1 cellular context compared by ENCODE assay signal in the genomic region with DNA sequence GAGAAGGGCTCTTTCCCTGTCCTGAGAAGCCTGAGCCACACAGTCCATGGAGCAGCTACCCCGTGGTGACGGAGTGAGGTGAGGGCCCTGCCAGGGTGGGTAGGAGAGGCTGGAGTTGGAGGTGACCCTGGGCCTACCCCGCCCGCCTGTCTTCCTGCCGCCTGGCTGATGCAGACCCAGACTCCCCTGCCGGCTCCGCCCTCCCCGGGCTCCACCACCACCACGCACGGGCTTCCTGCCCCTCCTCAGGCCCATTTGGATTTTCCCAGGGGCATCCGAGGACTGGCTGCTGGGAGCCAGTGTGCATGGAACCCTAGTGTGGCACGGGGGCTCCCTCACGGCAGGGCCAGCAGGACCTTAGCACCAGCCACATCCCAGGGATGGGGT.
TF ChIP-seq lines count a peak whose summit lies in the region.

No MANE protein-coding gene starts in this region.

TF ChIP-seq in HepG2, 621 proteins besides CTCF, POLR2A, EP300 and RAD21 (continues in another document):
- TF ChIP-seq ZFP36 (IDR thresholded peaks at IDR 0.05; ENCODE audit: borderline replicate concordance, low read depth, low read length, partially characterized antibody): no peak
- no peak for TF ChIP-seq ZSCAN31 (CRISPR knock-in tag; IDR thresholded peaks at IDR 0.05; ENCODE audit: low read depth)
- TF ChIP-seq ZNF557 (CRISPR knock-in tag; IDR thresholded peaks at IDR 0.05): no peak
- TF ChIP-seq HNRNPL (IDR thresholded peaks at IDR 0.05; ENCODE audit: low read depth, low read length): 0 out of 2 replicates have a peak, but pooled peaks have one; percentile 44
- TF ChIP-seq PHF20 (CRISPR knock-in tag; IDR thresholded peaks at IDR 0.05): no peak
- TF ChIP-seq RFXAP (CRISPR knock-in tag; IDR thresholded peaks at IDR 0.05; ENCODE audit: borderline replicate concordance): no peak
- TF ChIP-seq, protein P1, sequence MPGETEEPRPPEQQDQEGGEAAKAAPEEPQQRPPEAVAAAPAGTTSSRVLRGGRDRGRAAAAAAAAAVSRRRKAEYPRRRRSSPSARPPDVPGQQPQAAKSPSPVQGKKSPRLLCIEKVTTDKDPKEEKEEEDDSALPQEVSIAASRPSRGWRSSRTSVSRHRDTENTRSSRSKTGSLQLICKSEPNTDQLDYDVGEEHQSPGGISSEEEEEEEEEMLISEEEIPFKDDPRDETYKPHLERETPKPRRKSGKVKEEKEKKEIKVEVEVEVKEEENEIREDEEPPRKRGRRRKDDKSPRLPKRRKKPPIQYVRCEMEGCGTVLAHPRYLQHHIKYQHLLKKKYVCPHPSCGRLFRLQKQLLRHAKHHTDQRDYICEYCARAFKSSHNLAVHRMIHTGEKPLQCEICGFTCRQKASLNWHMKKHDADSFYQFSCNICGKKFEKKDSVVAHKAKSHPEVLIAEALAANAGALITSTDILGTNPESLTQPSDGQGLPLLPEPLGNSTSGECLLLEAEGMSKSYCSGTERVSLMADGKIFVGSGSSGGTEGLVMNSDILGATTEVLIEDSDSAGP (CRISPR knock-in tag; IDR thresholded peaks at IDR 0.05; ENCODE audit: borderline replicate concordance): no peak
- no peak for TF ChIP-seq CBX1 (IDR thresholded peaks at IDR 0.05; ENCODE audit: low read depth)
- TF ChIP-seq SAP130 (CRISPR knock-in tag; IDR thresholded peaks at IDR 0.05; ENCODE audit: low read depth): 0 out of 2 replicates have a peak, but pooled peaks have one; percentile 9
- TF ChIP-seq, protein P2, sequence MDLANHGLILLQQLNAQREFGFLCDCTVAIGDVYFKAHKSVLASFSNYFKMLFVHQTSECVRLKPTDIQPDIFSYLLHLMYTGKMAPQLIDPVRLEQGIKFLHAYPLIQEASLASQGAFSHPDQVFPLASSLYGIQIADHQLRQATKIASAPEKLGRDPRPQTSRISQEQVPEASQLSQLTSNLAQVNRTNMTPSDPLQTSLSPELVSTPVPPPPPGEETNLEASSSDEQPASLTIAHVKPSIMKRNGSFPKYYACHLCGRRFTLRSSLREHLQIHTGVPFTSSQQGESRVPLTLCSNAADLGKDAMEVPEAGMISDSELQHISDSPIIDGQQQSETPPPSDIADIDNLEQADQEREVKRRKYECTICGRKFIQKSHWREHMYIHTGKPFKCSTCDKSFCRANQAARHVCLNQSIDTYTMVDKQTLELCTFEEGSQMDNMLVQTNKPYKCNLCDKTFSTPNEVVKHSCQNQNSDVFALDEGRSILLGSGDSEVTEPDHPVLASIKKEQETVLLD (CRISPR knock-in tag; IDR thresholded peaks at IDR 0.05; ENCODE audit: low read depth): no peak
- TF ChIP-seq, protein P3, sequence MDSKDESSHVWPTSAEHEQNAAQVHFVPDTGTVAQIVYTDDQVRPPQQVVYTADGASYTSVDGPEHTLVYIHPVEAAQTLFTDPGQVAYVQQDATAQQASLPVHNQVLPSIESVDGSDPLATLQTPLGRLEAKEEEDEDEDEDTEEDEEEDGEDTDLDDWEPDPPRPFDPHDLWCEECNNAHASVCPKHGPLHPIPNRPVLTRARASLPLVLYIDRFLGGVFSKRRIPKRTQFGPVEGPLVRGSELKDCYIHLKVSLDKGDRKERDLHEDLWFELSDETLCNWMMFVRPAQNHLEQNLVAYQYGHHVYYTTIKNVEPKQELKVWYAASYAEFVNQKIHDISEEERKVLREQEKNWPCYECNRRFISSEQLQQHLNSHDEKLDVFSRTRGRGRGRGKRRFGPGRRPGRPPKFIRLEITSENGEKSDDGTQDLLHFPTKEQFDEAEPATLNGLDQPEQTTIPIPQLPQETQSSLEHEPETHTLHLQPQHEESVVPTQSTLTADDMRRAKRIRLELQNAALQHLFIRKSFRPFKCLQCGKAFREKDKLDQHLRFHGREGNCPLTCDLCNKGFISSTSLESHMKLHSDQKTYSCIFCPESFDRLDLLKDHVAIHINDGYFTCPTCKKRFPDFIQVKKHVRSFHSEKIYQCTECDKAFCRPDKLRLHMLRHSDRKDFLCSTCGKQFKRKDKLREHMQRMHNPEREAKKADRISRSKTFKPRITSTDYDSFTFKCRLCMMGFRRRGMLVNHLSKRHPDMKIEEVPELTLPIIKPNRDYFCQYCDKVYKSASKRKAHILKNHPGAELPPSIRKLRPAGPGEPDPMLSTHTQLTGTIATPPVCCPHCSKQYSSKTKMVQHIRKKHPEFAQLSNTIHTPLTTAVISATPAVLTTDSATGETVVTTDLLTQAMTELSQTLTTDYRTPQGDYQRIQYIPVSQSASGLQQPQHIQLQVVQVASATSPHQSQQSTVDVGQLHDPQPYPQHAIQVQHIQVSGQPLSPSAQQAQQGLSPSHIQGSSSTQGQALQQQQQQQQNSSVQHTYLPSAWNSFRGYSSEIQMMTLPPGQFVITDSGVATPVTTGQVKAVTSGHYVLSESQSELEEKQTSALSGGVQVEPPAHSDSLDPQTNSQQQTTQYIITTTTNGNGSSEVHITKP (CRISPR knock-in tag; IDR thresholded peaks at IDR 0.05; ENCODE audit: low read depth): peak; percentile 85
- no peak for TF ChIP-seq KLF15 (CRISPR knock-in tag; IDR thresholded peaks at IDR 0.05; ENCODE audit: borderline replicate concordance)
- no peak for TF ChIP-seq LCORL (IDR thresholded peaks at IDR 0.05)
- TF ChIP-seq LCORL (CRISPR knock-in tag; IDR thresholded peaks at IDR 0.05): 0 out of 2 replicates have a peak, but pooled peaks have one; percentile 30
- TF ChIP-seq, protein P4, sequence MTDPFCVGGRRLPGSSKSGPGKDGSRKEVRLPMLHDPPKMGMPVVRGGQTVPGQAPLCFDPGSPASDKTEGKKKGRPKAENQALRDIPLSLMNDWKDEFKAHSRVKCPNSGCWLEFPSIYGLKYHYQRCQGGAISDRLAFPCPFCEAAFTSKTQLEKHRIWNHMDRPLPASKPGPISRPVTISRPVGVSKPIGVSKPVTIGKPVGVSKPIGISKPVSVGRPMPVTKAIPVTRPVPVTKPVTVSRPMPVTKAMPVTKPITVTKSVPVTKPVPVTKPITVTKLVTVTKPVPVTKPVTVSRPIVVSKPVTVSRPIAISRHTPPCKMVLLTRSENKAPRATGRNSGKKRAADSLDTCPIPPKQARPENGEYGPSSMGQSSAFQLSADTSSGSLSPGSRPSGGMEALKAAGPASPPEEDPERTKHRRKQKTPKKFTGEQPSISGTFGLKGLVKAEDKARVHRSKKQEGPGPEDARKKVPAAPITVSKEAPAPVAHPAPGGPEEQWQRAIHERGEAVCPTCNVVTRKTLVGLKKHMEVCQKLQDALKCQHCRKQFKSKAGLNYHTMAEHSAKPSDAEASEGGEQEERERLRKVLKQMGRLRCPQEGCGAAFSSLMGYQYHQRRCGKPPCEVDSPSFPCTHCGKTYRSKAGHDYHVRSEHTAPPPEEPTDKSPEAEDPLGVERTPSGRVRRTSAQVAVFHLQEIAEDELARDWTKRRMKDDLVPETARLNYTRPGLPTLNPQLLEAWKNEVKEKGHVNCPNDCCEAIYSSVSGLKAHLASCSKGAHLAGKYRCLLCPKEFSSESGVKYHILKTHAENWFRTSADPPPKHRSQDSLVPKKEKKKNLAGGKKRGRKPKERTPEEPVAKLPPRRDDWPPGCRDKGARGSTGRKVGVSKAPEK (CRISPR knock-in tag; IDR thresholded peaks at IDR 0.05; ENCODE audit: borderline replicate concordance): no peak
- no peak for TF ChIP-seq ZBTB3 (CRISPR knock-in tag; IDR thresholded peaks at IDR 0.05; ENCODE audit: borderline replicate concordance, low read depth)
- no peak for TF ChIP-seq ZNF558 (CRISPR knock-in tag; IDR thresholded peaks at IDR 0.05; ENCODE audit: borderline replicate concordance)
- TF ChIP-seq BRD4 (CRISPR knock-in tag; IDR thresholded peaks at IDR 0.05): no peak
- no peak for TF ChIP-seq ZNF674 (CRISPR knock-in tag; IDR thresholded peaks at IDR 0.05; ENCODE audit: low read depth)
- TF ChIP-seq SETDB1 (CRISPR knock-in tag; IDR thresholded peaks at IDR 0.05; ENCODE audit: borderline replicate concordance): no peak
- TF ChIP-seq ZFP82 (CRISPR knock-in tag; IDR thresholded peaks at IDR 0.05; ENCODE audit: borderline replicate concordance): no peak
- TF ChIP-seq, protein P5, sequence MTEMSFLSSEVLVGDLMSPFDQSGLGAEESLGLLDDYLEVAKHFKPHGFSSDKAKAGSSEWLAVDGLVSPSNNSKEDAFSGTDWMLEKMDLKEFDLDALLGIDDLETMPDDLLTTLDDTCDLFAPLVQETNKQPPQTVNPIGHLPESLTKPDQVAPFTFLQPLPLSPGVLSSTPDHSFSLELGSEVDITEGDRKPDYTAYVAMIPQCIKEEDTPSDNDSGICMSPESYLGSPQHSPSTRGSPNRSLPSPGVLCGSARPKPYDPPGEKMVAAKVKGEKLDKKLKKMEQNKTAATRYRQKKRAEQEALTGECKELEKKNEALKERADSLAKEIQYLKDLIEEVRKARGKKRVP (CRISPR knock-in tag; IDR thresholded peaks at IDR 0.05): no peak
- TF ChIP-seq ZFX (CRISPR knock-in tag; IDR thresholded peaks at IDR 0.05; ENCODE audit: low read depth): peak; percentile 51; the same call in 1 of the 2 replicates
- TF ChIP-seq ZNF616 (CRISPR knock-in tag; IDR thresholded peaks at IDR 0.05; ENCODE audit: low read depth): no peak
- TF ChIP-seq RFX1 (IDR thresholded peaks at IDR 0.05): no peak
- 0 out of 2 replicates have a peak, but pooled peaks have one; percentile 5 for TF ChIP-seq ZNF850 (CRISPR knock-in tag; conservative IDR thresholded peaks at IDR 0.05)
- no peak for TF ChIP-seq GPN1 (CRISPR knock-in tag; IDR thresholded peaks at IDR 0.05; ENCODE audit: borderline replicate concordance)
- TF ChIP-seq GABPB1 (CRISPR knock-in tag; IDR thresholded peaks at IDR 0.05): peak; percentile 47; the same call in 1 of the 2 replicates
- no peak for TF ChIP-seq ZNF546 (CRISPR knock-in tag; conservative IDR thresholded peaks at IDR 0.05)
- TF ChIP-seq, protein P6, sequence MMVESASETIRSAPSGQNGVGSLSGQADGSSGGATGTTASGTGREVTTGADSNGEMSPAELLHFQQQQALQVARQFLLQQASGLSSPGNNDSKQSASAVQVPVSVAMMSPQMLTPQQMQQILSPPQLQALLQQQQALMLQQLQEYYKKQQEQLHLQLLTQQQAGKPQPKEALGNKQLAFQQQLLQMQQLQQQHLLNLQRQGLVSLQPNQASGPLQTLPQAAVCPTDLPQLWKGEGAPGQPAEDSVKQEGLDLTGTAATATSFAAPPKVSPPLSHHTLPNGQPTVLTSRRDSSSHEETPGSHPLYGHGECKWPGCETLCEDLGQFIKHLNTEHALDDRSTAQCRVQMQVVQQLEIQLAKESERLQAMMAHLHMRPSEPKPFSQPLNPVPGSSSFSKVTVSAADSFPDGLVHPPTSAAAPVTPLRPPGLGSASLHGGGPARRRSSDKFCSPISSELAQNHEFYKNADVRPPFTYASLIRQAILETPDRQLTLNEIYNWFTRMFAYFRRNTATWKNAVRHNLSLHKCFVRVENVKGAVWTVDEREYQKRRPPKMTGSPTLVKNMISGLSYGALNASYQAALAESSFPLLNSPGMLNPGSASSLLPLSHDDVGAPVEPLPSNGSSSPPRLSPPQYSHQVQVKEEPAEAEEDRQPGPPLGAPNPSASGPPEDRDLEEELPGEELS (CRISPR knock-in tag; IDR thresholded peaks at IDR 0.05): no peak
- TF ChIP-seq PCBP1 (IDR thresholded peaks at IDR 0.05; ENCODE audit: borderline replicate concordance, low read depth, low read length): no peak
- TF ChIP-seq ZSCAN20 (CRISPR knock-in tag; IDR thresholded peaks at IDR 0.05; ENCODE audit: borderline replicate concordance): no peak
- TF ChIP-seq ZFY (CRISPR knock-in tag; IDR thresholded peaks at IDR 0.05): 0 out of 2 replicates have a peak, but pooled peaks have one; percentile 27
- TF ChIP-seq BRCA1 (CRISPR knock-in tag; IDR thresholded peaks at IDR 0.05): no peak
- no peak for TF ChIP-seq ZNF382 (CRISPR knock-in tag; IDR thresholded peaks at IDR 0.05; ENCODE audit: borderline replicate concordance)
- TF ChIP-seq, protein P7, sequence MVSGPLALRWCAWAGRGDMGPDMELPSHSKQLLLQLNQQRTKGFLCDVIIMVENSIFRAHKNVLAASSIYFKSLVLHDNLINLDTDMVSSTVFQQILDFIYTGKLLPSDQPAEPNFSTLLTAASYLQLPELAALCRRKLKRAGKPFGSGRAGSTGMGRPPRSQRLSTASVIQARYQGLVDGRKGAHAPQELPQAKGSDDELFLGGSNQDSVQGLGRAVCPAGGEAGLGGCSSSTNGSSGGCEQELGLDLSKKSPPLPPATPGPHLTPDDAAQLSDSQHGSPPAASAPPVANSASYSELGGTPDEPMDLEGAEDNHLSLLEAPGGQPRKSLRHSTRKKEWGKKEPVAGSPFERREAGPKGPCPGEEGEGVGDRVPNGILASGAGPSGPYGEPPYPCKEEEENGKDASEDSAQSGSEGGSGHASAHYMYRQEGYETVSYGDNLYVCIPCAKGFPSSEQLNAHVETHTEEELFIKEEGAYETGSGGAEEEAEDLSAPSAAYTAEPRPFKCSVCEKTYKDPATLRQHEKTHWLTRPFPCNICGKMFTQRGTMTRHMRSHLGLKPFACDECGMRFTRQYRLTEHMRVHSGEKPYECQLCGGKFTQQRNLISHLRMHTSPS (CRISPR knock-in tag; IDR thresholded peaks at IDR 0.05; ENCODE audit: low read depth): 0 out of 2 replicates have a peak, but pooled peaks have one; percentile 32
- no peak for TF ChIP-seq TOE1 (CRISPR knock-in tag; IDR thresholded peaks at IDR 0.05)
- TF ChIP-seq, protein P8, sequence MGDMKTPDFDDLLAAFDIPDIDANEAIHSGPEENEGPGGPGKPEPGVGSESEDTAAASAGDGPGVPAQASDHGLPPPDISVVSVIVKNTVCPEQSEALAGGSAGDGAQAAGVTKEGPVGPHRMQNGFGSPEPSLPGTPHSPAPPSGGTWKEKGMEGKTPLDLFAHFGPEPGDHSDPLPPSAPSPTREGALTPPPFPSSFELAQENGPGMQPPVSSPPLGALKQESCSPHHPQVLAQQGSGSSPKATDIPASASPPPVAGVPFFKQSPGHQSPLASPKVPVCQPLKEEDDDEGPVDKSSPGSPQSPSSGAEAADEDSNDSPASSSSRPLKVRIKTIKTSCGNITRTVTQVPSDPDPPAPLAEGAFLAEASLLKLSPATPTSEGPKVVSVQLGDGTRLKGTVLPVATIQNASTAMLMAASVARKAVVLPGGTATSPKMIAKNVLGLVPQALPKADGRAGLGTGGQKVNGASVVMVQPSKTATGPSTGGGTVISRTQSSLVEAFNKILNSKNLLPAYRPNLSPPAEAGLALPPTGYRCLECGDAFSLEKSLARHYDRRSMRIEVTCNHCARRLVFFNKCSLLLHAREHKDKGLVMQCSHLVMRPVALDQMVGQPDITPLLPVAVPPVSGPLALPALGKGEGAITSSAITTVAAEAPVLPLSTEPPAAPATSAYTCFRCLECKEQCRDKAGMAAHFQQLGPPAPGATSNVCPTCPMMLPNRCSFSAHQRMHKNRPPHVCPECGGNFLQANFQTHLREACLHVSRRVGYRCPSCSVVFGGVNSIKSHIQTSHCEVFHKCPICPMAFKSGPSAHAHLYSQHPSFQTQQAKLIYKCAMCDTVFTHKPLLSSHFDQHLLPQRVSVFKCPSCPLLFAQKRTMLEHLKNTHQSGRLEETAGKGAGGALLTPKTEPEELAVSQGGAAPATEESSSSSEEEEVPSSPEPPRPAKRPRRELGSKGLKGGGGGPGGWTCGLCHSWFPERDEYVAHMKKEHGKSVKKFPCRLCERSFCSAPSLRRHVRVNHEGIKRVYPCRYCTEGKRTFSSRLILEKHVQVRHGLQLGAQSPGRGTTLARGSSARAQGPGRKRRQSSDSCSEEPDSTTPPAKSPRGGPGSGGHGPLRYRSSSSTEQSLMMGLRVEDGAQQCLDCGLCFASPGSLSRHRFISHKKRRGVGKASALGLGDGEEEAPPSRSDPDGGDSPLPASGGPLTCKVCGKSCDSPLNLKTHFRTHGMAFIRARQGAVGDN (CRISPR knock-in tag; IDR thresholded peaks at IDR 0.05): peak; percentile 65
- no peak for TF ChIP-seq ZSCAN30 (CRISPR knock-in tag; IDR thresholded peaks at IDR 0.05)
- TF ChIP-seq GFI1 (CRISPR knock-in tag; IDR thresholded peaks at IDR 0.05; ENCODE audit: borderline replicate concordance): no peak
